Comparison of ENCODE assay signal across 21 cellular contexts in genomic region chr5:59807806-59808205, GRCh38.
A peak's percentile ranks its signal among the peaks of the same experiment; 100 is the strongest.
DNase-seq lines count a peak whose midpoint lies in the region; ATAC-seq and TF ChIP-seq lines count a peak whose summit lies in the region.
"Had no signal": no experiment of that assay in that cellular context is flagged by ENCODE, and none has a peak within 500 bp of the region (broad histone marks: within the 10 kb centered on the region; RNA-seq: fewer than 3 reads in every experiment).

No MANE protein-coding gene starts in this region.

- H3K9ac ChIP-seq in trophoblast cell (ENCODE audit: low read length): no peak overlapping the region
- H3K9ac ChIP-seq: GM23248 had no signal

- H3K4me1 Mint-ChIP-seq in activated CD4-positive, alpha-beta T cell treated with anti-CD3 and anti-CD28 coated beads, Interleukin-2, amount 10 ng/mL, durations not matched to agents 24 days and 14 days: peaks cover 2% of the 10 kb centered on the region

- no peak overlapping the region for H3K4me3 Mint-ChIP-seq in activated CD4-positive, alpha-beta T cell treated with anti-CD3 and anti-CD28 coated beads, Interleukin-2, amount 10 ng/mL, durations not matched to agents 24 days and 14 days
- H3K4me3 Mint-ChIP-seq: CD4-positive, alpha-beta memory T cell; H9 had no signal

- H3K9me3 ChIP-seq in OCI-LY7 (ENCODE audit: low read length) (no peaks in the 10 kb centered on the region), trophoblast cell (ENCODE audit: insufficient read depth, low read depth, low read length) (no peaks in the 10 kb centered on the region), upper lobe of right lung (no peaks in the 10 kb centered on the region)
- H3K9me3 ChIP-seq: A549, BE2C had no signal

- no peaks in the 10 kb centered on the region for H3K79me1 ChIP-seq in trophoblast cell (ENCODE audit: low read length)

- H3K79me2 ChIP-seq in OCI-LY7 (ENCODE audit: insufficient read depth, low read depth, low read length) (no peaks in the 10 kb centered on the region), trophoblast cell (ENCODE audit: control insufficient read depth, insufficient read depth, low read length, poor library complexity) (no peaks in the 10 kb centered on the region)

- no peak overlapping the region for H3K27ac Mint-ChIP-seq in activated CD4-positive, alpha-beta T cell treated with anti-CD3 and anti-CD28 coated beads, Interleukin-2, amount 10 ng/mL, durations not matched to agents 24 days and 14 days
- H3K27ac Mint-ChIP-seq: CD4-positive, alpha-beta memory T cell; H9 had no signal

- no peak overlapping the region for H4K8ac ChIP-seq in trophoblast cell (ENCODE audit: low read depth, low read length)

- POLR2A ChIA-PET in OCI-LY7 (lab: Charles Lee): interaction anchor here (1.2 kb wide), 1 partner anchor 14 kb away, joined by 4 read pairs; no protein-coding TSS in a partner anchor

- H2AFZ ChIP-seq in OCI-LY7 (ENCODE audit: low read length) (peak overlapping the region; percentile 20; the same call in 1 of the 2 replicates), trophoblast cell (ENCODE audit: insufficient read depth, low read length, poor library complexity) (no peak overlapping the region)
- H2AFZ ChIP-seq: GM23248 had no signal

- H3K27me3 Mint-ChIP-seq in activated CD4-positive, alpha-beta T cell treated with anti-CD3 and anti-CD28 coated beads, Interleukin-2, amount 10 ng/mL, durations not matched to agents 24 days and 14 days: peaks cover 18% of the 10 kb centered on the region

- intact Hi-C loops in OCI-LY7 (cut with micrococcal nuclease; ENCODE audit: unreplicated experiment) (loop anchor here (10.0 kb wide), 2 partner anchors 577 to 867 kb away; no protein-coding TSS in a partner anchor), upper lobe of right lung (cut with DNase I) (no loop called here)
- intact Hi-C loops in activated CD4-positive, alpha-beta T cell treated with anti-CD3 and anti-CD28 coated beads, Interleukin-2, amount 10 ng/mL, durations not matched to agents 24 days and 14 days (cut with micrococcal nuclease): no loop called here

- no peak overlapping the region for H3K14ac ChIP-seq in trophoblast cell (ENCODE audit: low read length)

- H4K91ac ChIP-seq in trophoblast cell (ENCODE audit: low read depth, low read length): no peak overlapping the region

- WGBS in trophoblast cell (ENCODE audit: extremely low coverage, insufficient coverage, insufficient read length): no CpG with 5 or more reads among the region's 3 CpGs

- H2BK120ac ChIP-seq in trophoblast cell (ENCODE audit: insufficient read depth, low read length, poor library complexity): no peak overlapping the region

- H3K4me1 ChIP-seq in OCI-LY7 (ENCODE audit: insufficient read depth, low read length, poor library complexity, severe bottlenecking) (no peaks in the 10 kb centered on the region), trophoblast cell (ENCODE audit: control insufficient read depth in 1 of 2, insufficient read depth in 2 of 2, low read length in 2 of 2) (no peaks in the 10 kb centered on the region), upper lobe of right lung (no peaks in the 10 kb centered on the region)
- H3K4me1 ChIP-seq: A549, BE2C had no signal

- DNase-seq in GDM1 (lab: John Stamatoyannopoulos, UW) (peak; percentile 38), OCI-LY7 (ENCODE audit: low spot score) (no peak), trophoblast cell (peak; percentile 86 to 96), upper lobe of right lung (no peak), DMS 273 treated with DMSO at 0.1 percent for 48 hours (lab: John Stamatoyannopoulos, UW) (no peak)
- DNase-seq in activated CD4-positive, alpha-beta T cell treated with anti-CD3 and anti-CD28 coated beads, Interleukin-2, amount 10 ng/mL, durations not matched to agents 24 days and 14 days: no peak
- DNase-seq: 8988T; ACHN; AML-193; BE2C; C1 segment of cervical spinal cord; Calu3; CD4-positive, alpha-beta memory T cell; COR-L47; DMS153; DND-41; GM23248; H9 had no signal

- no peak overlapping the region for H2BK5ac ChIP-seq in trophoblast cell (ENCODE audit: low read depth, low read length, poor library complexity)

- ATAC-seq in upper lobe of right lung: no peak
- ATAC-seq: A549, GM12878, HCT116 had no signal

- H3K4ac ChIP-seq in trophoblast cell (ENCODE audit: low read depth, low read length): no peak overlapping the region

- H3K4me3 ChIP-seq in OCI-LY7 (ENCODE audit: low read depth, low read length, poor library complexity, severe bottlenecking) (no peak overlapping the region), trophoblast cell (ENCODE audit: low read depth, low read length) (no peak overlapping the region), upper lobe of right lung (no peak overlapping the region)
- H3K4me3 ChIP-seq: A549, GM12878, GM23248 had no signal

- no peak overlapping the region for H3K23ac ChIP-seq in trophoblast cell (ENCODE audit: low read length)

- H3K27me3 ChIP-seq in trophoblast cell (ENCODE audit: insufficient read depth, low read length) (no peaks in the 10 kb centered on the region), upper lobe of right lung (peaks cover 9% of the 10 kb centered on the region)

- CTCF ChIA-PET in OCI-LY7 (lab: Charles Lee; ENCODE audit: unreplicated experiment): no interaction called here

- H4K12ac ChIP-seq in trophoblast cell (ENCODE audit: low read depth, low read length): no peak overlapping the region

- no peak overlapping the region for H2AK5ac ChIP-seq in trophoblast cell (ENCODE audit: low read length)

- no peaks in the 10 kb centered on the region for H3K9me3 Mint-ChIP-seq in activated CD4-positive, alpha-beta T cell treated with anti-CD3 and anti-CD28 coated beads, Interleukin-2, amount 10 ng/mL, durations not matched to agents 24 days and 14 days
- H3K9me3 Mint-ChIP-seq: H9 had no signal

- H3K4me2 ChIP-seq in OCI-LY7 (ENCODE audit: low read length) (no peak overlapping the region), trophoblast cell (ENCODE audit: low read length) (no peak overlapping the region)
- H3K4me2 ChIP-seq: A549 had no signal

- TF ChIP-seq CTCF in OCI-LY7 (conservative IDR thresholded peaks at IDR 0.05; ENCODE audit: low read length) (no peak), upper lobe of right lung (IDR thresholded peaks at IDR 0.05) (no peak)

- H3K36me3 Mint-ChIP-seq in activated CD4-positive, alpha-beta T cell treated with anti-CD3 and anti-CD28 coated beads, Interleukin-2, amount 10 ng/mL, durations not matched to agents 24 days and 14 days (ENCODE audit: low read depth): no peaks in the 10 kb centered on the region
- H3K36me3 Mint-ChIP-seq: CD4-positive, alpha-beta memory T cell had no signal

- no peaks in the 10 kb centered on the region for H4K20me1 ChIP-seq in OCI-LY7 (ENCODE audit: insufficient read depth, low read length)

- H3K27ac ChIP-seq in OCI-LY7 (ENCODE audit: low read depth, low read length, poor library complexity, severe bottlenecking): no peak overlapping the region
- H3K27ac ChIP-seq in trophoblast cell (ENCODE audit: low read depth, low read length): no peak overlapping the region
- no peak overlapping the region for H3K27ac ChIP-seq in upper lobe of right lung
- H3K27ac ChIP-seq: A549, GM23248 had no signal

- BruUV-seq in OCI-LY7 (replicated peaks; lab: Mats Ljungman, UMichigan): no TSS peak

- no peak overlapping the region for H2BK12ac ChIP-seq in trophoblast cell (ENCODE audit: low read length)

- no peaks in the 10 kb centered on the region for H3K36me3 ChIP-seq in OCI-LY7 (ENCODE audit: insufficient read depth, low read length)
- H3K36me3 ChIP-seq in trophoblast cell (ENCODE audit: control insufficient read depth in 1 of 2, insufficient read depth in 2 of 2, low read length in 2 of 2): no peaks in the 10 kb centered on the region
- no peaks in the 10 kb centered on the region for H3K36me3 ChIP-seq in upper lobe of right lung
- H3K36me3 ChIP-seq: BE2C had no signal

- H3K18ac ChIP-seq in trophoblast cell (ENCODE audit: low read length): no peak overlapping the region

- no peaks in the 10 kb centered on the region for H3K9me2 ChIP-seq in OCI-LY7 (ENCODE audit: insufficient read depth, low read length)

Comparison
In these comparisons a context has a peak if more than half of its experiments do, and no peak if none do; other contexts are left out.
1. DNase-seq: peak in GDM1 (single experiment) and trophoblast cell (2 of 2); none in OCI-LY7 (single experiment), activated CD4-positive, alpha-beta T cell treated with anti-CD3 and anti-CD28 coated beads, Interleukin-2, amount 10 ng/mL, durations not matched to agents 24 days and 14 days (single experiment), upper lobe of right lung (single experiment) and DMS 273 treated with DMSO at 0.1 percent for 48 hours (single experiment).